ENCODE assay signal across 12 cellular contexts in the genomic region with DNA sequence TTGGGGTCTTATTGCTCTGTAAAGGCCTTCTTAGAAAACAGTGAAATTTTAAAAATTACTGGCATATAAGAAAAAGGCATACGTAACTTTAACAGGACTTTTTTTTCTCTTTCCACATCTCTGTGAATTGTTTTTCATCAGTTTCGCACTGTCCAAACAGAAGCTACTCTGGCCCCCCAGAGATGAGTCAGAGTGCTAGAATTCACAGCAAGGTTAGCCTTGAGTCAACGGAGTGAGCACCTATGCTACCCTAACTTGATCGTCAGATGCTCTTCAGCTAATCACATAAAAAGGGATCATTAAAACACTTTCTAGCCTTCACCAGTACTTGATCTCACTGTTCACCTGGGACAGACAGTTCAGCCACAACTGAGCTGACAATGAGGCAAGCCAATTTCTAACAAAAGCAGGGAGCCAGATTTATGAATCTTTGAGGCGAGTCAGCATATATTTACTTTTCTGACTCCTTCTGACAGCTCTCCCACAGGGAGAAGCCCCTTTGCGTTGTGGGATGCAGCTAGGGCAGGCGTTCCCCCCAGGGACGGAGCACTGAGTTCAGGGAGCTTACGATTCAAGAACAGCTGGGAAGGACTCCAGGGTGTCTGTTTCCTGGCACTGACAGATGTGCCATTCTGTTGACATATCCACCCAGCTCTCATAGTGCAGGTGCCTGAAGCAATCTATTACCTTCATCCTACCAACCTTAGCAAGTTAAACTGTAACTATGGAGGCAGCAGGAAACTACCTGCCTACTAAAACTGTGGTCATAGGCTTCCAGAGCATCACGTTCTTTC. TPM values are rescaled to one million over a fixed set of nuclear protein-coding genes. Genes with fewer than 3 reads are reported as not detected.
DNase-seq lines count a peak whose midpoint lies in the region; ATAC-seq and TF ChIP-seq lines count a peak whose summit lies in the region.
"Had no signal": no experiment of that assay in that cellular context is flagged by ENCODE, and none has a peak within 500 bp of the region (broad histone marks: within the 10 kb centered on the region; RNA-seq: fewer than 3 reads in every experiment).

No MANE protein-coding gene starts in this region.

- H3F3A ChIP-seq in PC-9 (ENCODE audit: insufficient read depth, low read depth) = peaks cover 18% of the 10 kb centered on the region; the same call in 1 of the 2 replicates

- H3K4me3 Mint-ChIP-seq in activated T-cell treated with anti-CD3 and anti-CD28 coated beads, Interleukin-2, amount 50 U/mL, for 72 hours = no peak overlapping the region
- H3K4me3 Mint-ChIP-seq in T-cell = no peak overlapping the region

- H3K36me3 ChIP-seq in PC-9 (ENCODE audit: low read depth) = no peaks in the 10 kb centered on the region
- H3K36me3 ChIP-seq in ascending aorta = peaks cover 0 to 19% of the 10 kb centered on the region in 2 donors
- peaks cover 28% of the 10 kb centered on the region for H3K36me3 ChIP-seq in lower lobe of right lung

- no peaks in the 10 kb centered on the region for H3K9me2 ChIP-seq in PC-9 (ENCODE audit: insufficient read depth)

- no peaks in the 10 kb centered on the region for H3K27me3 ChIP-seq in PC-9 (ENCODE audit: insufficient read depth, low read depth)
- H3K27me3 ChIP-seq in right cardiac atrium (ENCODE audit: control insufficient read depth, insufficient read depth) = no peaks in the 10 kb centered on the region
- no peaks in the 10 kb centered on the region for H3K27me3 ChIP-seq in ascending aorta
- no peaks in the 10 kb centered on the region for H3K27me3 ChIP-seq in lower lobe of right lung (ENCODE audit: low read depth)
- H3K27me3 ChIP-seq: testis had no signal

- H3K27ac ChIP-seq in PC-9 = 0 out of 2 replicates have a peak overlapping the region, but pooled peaks have one; percentile 29
- no peak overlapping the region for H3K27ac ChIP-seq in right cardiac atrium (ENCODE audit: low read length)
- H3K27ac ChIP-seq in ascending aorta = no peak overlapping the region
- H3K27ac ChIP-seq in lower lobe of right lung = no peak overlapping the region

- H3K27me3 Mint-ChIP-seq in activated T-cell treated with anti-CD3 and anti-CD28 coated beads, Interleukin-2, amount 50 U/mL, for 72 hours (ENCODE audit: low read depth) = no peaks in the 10 kb centered on the region
- H3K27me3 Mint-ChIP-seq in T-cell = no peaks in the 10 kb centered on the region

- no peak overlapping the region; the same call in 1 of the 2 replicates for H3K4me2 ChIP-seq in PC-9

- BruUV-seq in PC-9 (replicated peaks; lab: Mats Ljungman, UMichigan) = no TSS peak

- peaks cover 8% of the 10 kb centered on the region for H4K20me1 ChIP-seq in PC-9 (ENCODE audit: insufficient read depth)

- no peak for DNase-seq in activated T-cell treated with anti-CD3 and anti-CD28 coated beads, Interleukin-2, amount 50 U/mL, for 72 hours
- DNase-seq in activated T-cell treated with anti-CD3 and anti-CD28 coated beads for 4 hours (no peak), PC-9 (peak in 1 of 2 experiments; percentile 36), right cardiac atrium (no peak), ascending aorta (ENCODE audit: low spot score in 2 of 2) (no peak), lower lobe of right lung (no peak), T-cell (no peak)
- DNase-seq: MV-4-11, SW 1271 had no signal

- TF ChIP-seq CTCF in PC-9 (conservative IDR thresholded peaks at IDR 0.05) = no peak
- no peak for TF ChIP-seq CTCF in ascending aorta (IDR thresholded peaks at IDR 0.05)
- TF ChIP-seq CTCF in lower lobe of right lung (IDR thresholded peaks at IDR 0.05) = no peak

- no peaks in the 10 kb centered on the region for H3K9me3 ChIP-seq in PC-9 (ENCODE audit: insufficient read depth, low read depth)
- H3K9me3 ChIP-seq in right cardiac atrium (ENCODE audit: control insufficient read depth, low read length) = no peaks in the 10 kb centered on the region
- H3K9me3 ChIP-seq in ascending aorta = no peaks in the 10 kb centered on the region
- no peaks in the 10 kb centered on the region for H3K9me3 ChIP-seq in lower lobe of right lung
- H3K9me3 ChIP-seq: testis had no signal

- peaks cover 14% of the 10 kb centered on the region for H3K4me1 ChIP-seq in PC-9 (replicated peaks; ENCODE audit: insufficient read depth)
- H3K4me1 ChIP-seq in right cardiac atrium (ENCODE audit: control insufficient read depth, insufficient read depth, low read length) = peaks cover 15% of the 10 kb centered on the region
- H3K4me1 ChIP-seq in ascending aorta = peaks cover 5 to 19% of the 10 kb centered on the region in 2 donors
- H3K4me1 ChIP-seq in lower lobe of right lung = peaks cover 18% of the 10 kb centered on the region

- peaks cover 0 to 5% of the 10 kb centered on the region in 2 donors for H3K36me3 Mint-ChIP-seq in activated T-cell treated with anti-CD3 and anti-CD28 coated beads, Interleukin-2, amount 50 U/mL, for 72 hours (ENCODE audit: insufficient read depth in 2 of 2)
- peaks cover 32% of the 10 kb centered on the region for H3K36me3 Mint-ChIP-seq in T-cell

- intact Hi-C loops in PC-9 (cut with micrococcal nuclease; ENCODE audit: unreplicated experiment) (no loop called here), right cardiac atrium (cut with DNase I) (loop anchor here in 3 of 4 donors (5.0 to 10.0 kb wide), 4 partner anchors 70 to 408 kb away; a partner anchor contains a TSS), ascending aorta (cut with DNase I) (loop anchor here (10.0 kb wide), 1 partner anchor 438 kb away; no protein-coding TSS in a partner anchor), lower lobe of right lung (cut with DNase I) (no loop called here)

- H2AFZ ChIP-seq in PC-9 = no peak overlapping the region

- H3K9me3 Mint-ChIP-seq in activated T-cell treated with anti-CD3 and anti-CD28 coated beads, Interleukin-2, amount 50 U/mL, for 72 hours = no peaks in the 10 kb centered on the region
- no peaks in the 10 kb centered on the region for H3K9me3 Mint-ChIP-seq in T-cell

- POLR2A ChIA-PET in PC-9 (lab: Charles Lee; ENCODE audit: unreplicated experiment) (no interaction called here), T-cell (lab: Charles Lee) (no interaction called here)

- no peak for ATAC-seq in activated T-cell treated with anti-CD3 and anti-CD28 coated beads, Interleukin-2, amount 50 U/mL, for 72 hours (replicated peaks in 1 of 2)
- ATAC-seq in right cardiac atrium (peak; percentile 30 to 32), GM19351 (IDR thresholded peaks at IDR 0.05; ENCODE audit: unreplicated experiment) (no peak), lower lobe of right lung (no peak), T-cell (replicated peaks in 1 of 4) (no peak)

- peak overlapping the region; percentile 31 for H3K27ac Mint-ChIP-seq in activated T-cell treated with anti-CD3 and anti-CD28 coated beads, Interleukin-2, amount 50 U/mL, for 72 hours
- H3K27ac Mint-ChIP-seq in T-cell = no peak overlapping the region

- CTCF ChIA-PET in PC-9 (lab: Charles Lee) = no interaction called here
- CTCF ChIA-PET in T-cell (lab: Charles Lee) = interaction anchor here in 1 of 2 donors (0.6 kb wide), 1 partner anchor 187 kb away, joined by 3 read pairs; no protein-coding TSS in a partner anchor

- H3K4me1 Mint-ChIP-seq in activated T-cell treated with anti-CD3 and anti-CD28 coated beads, Interleukin-2, amount 50 U/mL, for 72 hours (ENCODE audit: low read depth) = peaks cover 23% of the 10 kb centered on the region
- H3K4me1 Mint-ChIP-seq in T-cell = peaks cover 26 to 54% (median 45%) of the 10 kb centered on the region in 3 donors

- 76% methylated on average over 10 of the region's 10 CpGs for WGBS in right cardiac atrium

- no peak overlapping the region for H3K4me3 ChIP-seq in PC-9
- no peak overlapping the region for H3K4me3 ChIP-seq in right cardiac atrium (ENCODE audit: low read length)
- no peak overlapping the region for H3K4me3 ChIP-seq in ascending aorta
- H3K4me3 ChIP-seq in lower lobe of right lung = no peak overlapping the region
- H3K4me3 ChIP-seq: testis had no signal

- H3K79me2 ChIP-seq in PC-9 (ENCODE audit: low read depth) = peaks cover 40% of the 10 kb centered on the region

RNA-seq across cellular contexts. Expression of a gene that starts 46.4 kb away (rescaled TPM):
- total RNA-seq in activated T-cell treated with anti-CD3 and anti-CD28 coated beads, Interleukin-2, amount 50 U/mL, for 72 hours = under 1 TPM; 0.16 to 0.34 TPM
- total RNA-seq in PC-9 (2021) (0.85 and 1.4 TPM in 2 replicates), right cardiac atrium (under 1 TPM in 2 of 4 donors, not detected in 2; 0.11 to 0.17 TPM), ascending aorta (not detected), lower lobe of right lung (3.5 TPM), T-cell (under 1 TPM in 3 of 5 donors, not detected in 2; 0.15 to 0.35 (median 0.30) TPM)
- polyA plus RNA-seq in right cardiac atrium = 0.14 TPM
- total RNA-seq: A673 had no signal

Comparison
In these comparisons a context has a peak if more than half of its experiments do, and no peak if none do; other contexts are left out.
1. ATAC-seq: peak in right cardiac atrium (2 of 2); none in activated T-cell treated with anti-CD3 and anti-CD28 coated beads, Interleukin-2, amount 50 U/mL, for 72 hours (0 of 2), GM19351 (single experiment), lower lobe of right lung (0 of 2) and T-cell (0 of 4).
2. intact Hi-C loops: an anchor here in right cardiac atrium (5.0 to 10.0 kb wide) and ascending aorta (10.0 kb wide); none called in PC-9 and lower lobe of right lung.